ENCODE assay signal across 8 cellular contexts in the genomic region with DNA sequence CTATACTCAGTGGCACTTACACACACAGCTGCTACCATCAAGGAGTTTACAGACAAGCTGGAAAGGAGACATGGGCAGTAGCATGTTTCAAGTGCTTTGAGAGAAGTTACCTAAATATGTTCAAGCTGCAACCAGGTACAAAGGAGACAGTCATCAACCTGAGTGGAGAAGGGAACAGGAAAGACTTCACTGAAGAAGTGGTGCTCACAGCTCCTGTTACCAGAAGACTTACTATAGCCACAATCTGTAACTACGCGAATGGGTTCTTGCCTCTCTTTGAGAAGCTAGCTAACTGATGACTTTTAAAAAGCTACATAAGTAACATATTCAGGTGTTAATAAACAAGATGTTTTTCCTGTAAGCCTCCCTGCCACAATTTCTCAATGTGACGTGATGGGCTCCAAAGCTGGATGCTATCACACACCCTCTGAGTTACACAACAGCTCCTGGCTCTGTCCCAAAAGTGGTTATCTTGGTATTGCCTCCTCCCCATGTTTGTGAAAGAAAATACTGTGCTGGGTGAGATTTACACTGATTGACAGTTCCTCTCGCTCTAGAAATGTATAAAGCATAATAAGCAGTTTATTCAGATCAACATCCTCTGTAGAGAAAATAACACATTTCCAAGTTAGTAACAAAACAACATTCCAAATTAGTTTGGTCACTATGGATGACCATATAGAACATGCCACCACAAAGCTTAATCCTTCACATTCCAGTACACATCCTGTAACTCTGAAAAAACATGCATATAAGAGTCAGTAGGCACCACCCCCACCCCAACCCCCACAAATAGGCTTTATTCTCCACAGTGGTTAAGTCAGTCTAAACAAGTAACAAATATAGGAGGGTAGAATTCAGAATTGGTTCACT.
DNase-seq lines count a peak whose midpoint lies in the region; ATAC-seq and TF ChIP-seq lines count a peak whose summit lies in the region.

No MANE protein-coding gene starts in this region.

- TF ChIP-seq CTCF in heart right ventricle (IDR thresholded peaks at IDR 0.05) = no peak

- no peak overlapping the region for H3K27ac ChIP-seq in heart right ventricle

- H3K27me3 ChIP-seq in heart right ventricle = no peaks in the 10 kb centered on the region

- no peaks in the 10 kb centered on the region for H3K36me3 ChIP-seq in heart right ventricle

- no peaks in the 10 kb centered on the region for H3K9me3 ChIP-seq in heart right ventricle

- DNase-seq in HCEC 1CT = peak; percentile 88
- DNase-seq in SW 1271 (lab: John Stamatoyannopoulos, UW) = peak; percentile 93 to 99
- peak in 1 of 2 donors; percentile 63 for DNase-seq in heart right ventricle
- peak; percentile 84 for DNase-seq in skeletal muscle cell (ENCODE audit: low read depth)
- no peak for DNase-seq in COLO668 (lab: John Stamatoyannopoulos, UW; ENCODE audit: unreplicated experiment)
- DNase-seq in NCI-H1092 (lab: John Stamatoyannopoulos, UW) = no peak
- no peak for DNase-seq in stimulated activated CD4-positive, alpha-beta T cell treated with anti-CD3 and anti-CD28 coated beads, Interleukin-4, amount 100 ng/mL, for 4 hours

- H3K4me1 ChIP-seq in heart right ventricle = peaks cover 0 to 54% (median 25%) of the 10 kb centered on the region in 9 donors

- peak in 7 of 8 donors; percentile 69 to 94 (median 86) for ATAC-seq in heart right ventricle
- ATAC-seq in HG02642 (IDR thresholded peaks at IDR 0.05; ENCODE audit: poor library complexity, unreplicated experiment) = no peak

- intact Hi-C loops in heart right ventricle (cut with DNase I) = loop anchor here in 2 of 10 donors (10.0 kb wide), 2 partner anchors 77 to 137 kb away; partner anchors contain the start of gene OCIAD1 (in 1 of the 2)

- 44% methylated on average over 4 of the region's 4 CpGs for WGBS in heart right ventricle, 2 donors

- H3K4me3 ChIP-seq in heart right ventricle (no peak overlapping the region), skeletal muscle cell (ENCODE audit: low read depth, low read length) (no peak overlapping the region)

Comparison
In these comparisons a context has a peak if more than half of its experiments do, and no peak if none do; other contexts are left out.
1. DNase-seq: peak in HCEC 1CT (single experiment), SW 1271 (2 of 2) and skeletal muscle cell (single experiment); none in COLO668 (single experiment), NCI-H1092 (single experiment) and stimulated activated CD4-positive, alpha-beta T cell treated with anti-CD3 and anti-CD28 coated beads, Interleukin-4, amount 100 ng/mL, for 4 hours (0 of 2).